In the genomic region with DNA sequence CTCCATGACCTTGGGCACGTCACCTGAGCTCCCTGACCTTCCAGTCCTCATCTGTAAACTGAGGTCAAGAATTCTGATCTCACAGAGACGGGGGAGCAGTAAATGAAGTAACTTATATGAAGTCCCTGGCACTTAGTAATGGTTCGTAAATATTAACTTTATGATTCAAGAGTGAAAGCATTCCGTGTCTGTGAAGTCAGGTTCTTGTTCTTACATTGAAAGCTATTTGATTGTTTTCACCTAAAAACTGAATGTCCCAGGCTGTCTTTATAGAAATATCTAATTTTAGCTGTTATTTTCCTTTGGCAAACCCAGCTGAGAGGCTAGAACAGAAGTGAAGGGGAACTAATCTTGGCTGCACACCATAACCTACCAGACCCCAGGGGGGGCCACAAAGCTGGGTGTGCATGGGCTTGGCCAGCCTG, we compare ENCODE assay signal across 9 cellular contexts.
DNase-seq lines count a peak whose midpoint lies in the region; ATAC-seq and TF ChIP-seq lines count a peak whose summit lies in the region.
"Had no signal": no experiment of that assay in that cellular context is flagged by ENCODE, and none has a peak within 500 bp of the region (broad histone marks: within the 10 kb centered on the region; RNA-seq: fewer than 3 reads in every experiment).

No MANE protein-coding gene starts in this region.

- no peaks in the 10 kb centered on the region for H3K27me3 Mint-ChIP-seq in T-helper 1 cell treated with Interleukin-12 subunit alpha and Interleukin-12 subunit beta and Interleukin-4 antibody, amounts not matched to agents 30 μg/mL and 1 μg/mL, for 36 hours (ENCODE audit: low read depth)

- ATAC-seq in body of pancreas (no peak), right lobe of liver (peak in 2 of 4 donors; percentile 40 to 52), thoracic aorta (ENCODE audit: insufficient number of reproducible peaks, low FRiP score, low read depth) (peak; percentile 19)

- H3K36me3 ChIP-seq in body of pancreas (replicated peaks in 1 of 2; ENCODE audit: insufficient read depth in 1 of 2, low read depth in 2 of 2) (no peaks in the 10 kb centered on the region), right lobe of liver (no peaks in the 10 kb centered on the region), thoracic aorta (no peaks in the 10 kb centered on the region)

- peak overlapping the region in 3 of 4 donors; percentile 44 to 81 (median 63) for H3K27ac ChIP-seq in body of pancreas
- peak overlapping the region; percentile 47 to 87 (median 51) for H3K27ac ChIP-seq in right lobe of liver
- peak overlapping the region; percentile 95 to 96 for H3K27ac ChIP-seq in thoracic aorta

- peaks cover 33% of the 10 kb centered on the region for H3K36me3 Mint-ChIP-seq in T-helper 1 cell treated with Interleukin-12 subunit alpha and Interleukin-12 subunit beta and Interleukin-4 antibody, amounts not matched to agents 30 μg/mL and 1 μg/mL, for 36 hours (ENCODE audit: low read depth)

- H3K4me1 Mint-ChIP-seq in T-helper 1 cell treated with Interleukin-12 subunit alpha and Interleukin-12 subunit beta and Interleukin-4 antibody, amounts not matched to agents 30 μg/mL and 1 μg/mL, for 36 hours (ENCODE audit: low read depth), result peaks cover 50% of the 10 kb centered on the region

- H3K27me3 ChIP-seq in body of pancreas, result no peaks in the 10 kb centered on the region
- no peaks in the 10 kb centered on the region for H3K27me3 ChIP-seq in right lobe of liver
- no peaks in the 10 kb centered on the region for H3K27me3 ChIP-seq in thoracic aorta (replicated peaks; ENCODE audit: insufficient read depth)

- H3K4me3 ChIP-seq in body of pancreas (no peak overlapping the region), right lobe of liver (no peak overlapping the region), thoracic aorta (peak overlapping the region; percentile 59)

- H3K9me3 ChIP-seq in body of pancreas, result peaks cover 0 to 13% (median 0%) of the 10 kb centered on the region in 3 donors
- H3K9me3 ChIP-seq in right lobe of liver, result peaks cover 0 to 13% (median 0%) of the 10 kb centered on the region in 4 donors
- H3K9me3 ChIP-seq in thoracic aorta, result peaks cover 9% of the 10 kb centered on the region

- TF ChIP-seq POLR2A in body of pancreas (IDR thresholded peaks at IDR 0.05) (no peak), right lobe of liver (IDR thresholded peaks at IDR 0.05) (no peak)

- H3K4me3 Mint-ChIP-seq in T-helper 1 cell treated with Interleukin-12 subunit alpha and Interleukin-12 subunit beta and Interleukin-4 antibody, amounts not matched to agents 30 μg/mL and 1 μg/mL, for 36 hours, result peak overlapping the region; percentile 67

- WGBS in body of pancreas, 2 donors, result 43 to 45% methylated on average over 4 of the region's 4 CpGs
- 70% methylated on average over 4 of the region's 4 CpGs for WGBS in right lobe of liver (ENCODE audit: insufficient coverage, low coverage, low lambda C conversion rate, missing lambda C conversion rate)

- no peak for DNase-seq in T-helper 1 cell
- DNase-seq in body of pancreas, result no peak
- peak in 1 of 3 donors; percentile 8 for DNase-seq in right lobe of liver
- DNase-seq in thoracic aorta (ENCODE audit: low spot score), result no peak
- no peak for DNase-seq in SKM-1 (lab: John Stamatoyannopoulos, UW; ENCODE audit: unreplicated experiment)
- DNase-seq in NCI-H1694 treated with DMSO at 0.1 percent for 48 hours (lab: John Stamatoyannopoulos, UW), result no peak
- no peak for DNase-seq in NCI-H526 treated with DMSO at 0.1 percent for 48 hours (lab: John Stamatoyannopoulos, UW)
- DNase-seq: 8988T had no signal

- TF ChIP-seq CTCF in body of pancreas (IDR thresholded peaks at IDR 0.05) (no peak), right lobe of liver (IDR thresholded peaks at IDR 0.05) (no peak), thoracic aorta (IDR thresholded peaks at IDR 0.05) (no peak)

- peaks cover 22% of the 10 kb centered on the region for H3K4me1 ChIP-seq in body of pancreas
- H3K4me1 ChIP-seq in right lobe of liver, result no peaks in the 10 kb centered on the region
- H3K4me1 ChIP-seq in thoracic aorta (ENCODE audit: control insufficient read depth in 1 of 2, low read depth in 2 of 2), result peaks cover 44 to 74% of the 10 kb centered on the region in 2 donors

- peak overlapping the region; percentile 95 for H3K27ac Mint-ChIP-seq in T-helper 1 cell treated with Interleukin-12 subunit alpha and Interleukin-12 subunit beta and Interleukin-4 antibody, amounts not matched to agents 30 μg/mL and 1 μg/mL, for 36 hours

- peaks cover 38% of the 10 kb centered on the region for H3K9me3 Mint-ChIP-seq in T-helper 1 cell treated with Interleukin-12 subunit alpha and Interleukin-12 subunit beta and Interleukin-4 antibody, amounts not matched to agents 30 μg/mL and 1 μg/mL, for 36 hours

- intact Hi-C loops in body of pancreas (cut with DNase I) (no loop called here), right lobe of liver (cut with DNase I) (no loop called here)
